9 cellular contexts compared by ENCODE assay signal in genomic region chr12:101172316-101172715, GRCh38. TPM values are rescaled to one million over a fixed set of nuclear protein-coding genes. Genes with fewer than 3 reads are reported as not detected.
DNase-seq lines count a peak whose midpoint lies in the region; ATAC-seq and TF ChIP-seq lines count a peak whose summit lies in the region.
"Had no signal": no experiment of that assay in that cellular context is flagged by ENCODE, and none has a peak within 500 bp of the region (broad histone marks: within the 10 kb centered on the region; RNA-seq: fewer than 3 reads in every experiment).

No MANE protein-coding gene starts in this region.

- H2AK5ac ChIP-seq in mesendoderm (ENCODE audit: low read length): no peak overlapping the region

- H3K4me1 ChIP-seq in mesendoderm (ENCODE audit: control insufficient read depth, low read depth, low read length): no peaks in the 10 kb centered on the region

- peaks cover 46% of the 10 kb centered on the region for H3K9me3 Mint-ChIP-seq in HFFc6
- H3K9me3 Mint-ChIP-seq in CD4-positive, alpha-beta T cell: peaks cover 5% of the 10 kb centered on the region

- no peak overlapping the region for H3K27ac ChIP-seq in mesendoderm (ENCODE audit: low read depth, low read length)
- H3K27ac ChIP-seq in CD4-positive, alpha-beta T cell (ENCODE audit: low read depth, low read length): no peak overlapping the region

- peak; percentile 58 for DNase-seq in Daoy (ENCODE audit: low read depth)
- peak; percentile 18 for DNase-seq in choroid plexus epithelial cell (ENCODE audit: low read depth)
- DNase-seq in mesendoderm: peak; percentile 93
- no peak for DNase-seq in HFFc6
- no peak for DNase-seq in CD4-positive, alpha-beta T cell
- no peak for DNase-seq in dermis blood vessel endothelial cell

- no peak overlapping the region for H3K27ac Mint-ChIP-seq in HFFc6
- H3K27ac Mint-ChIP-seq in CD4-positive, alpha-beta T cell: no peak overlapping the region

- peaks cover 7% of the 10 kb centered on the region for H3K36me3 Mint-ChIP-seq in HFFc6 (ENCODE audit: low read depth)
- no peaks in the 10 kb centered on the region for H3K36me3 Mint-ChIP-seq in CD4-positive, alpha-beta T cell (ENCODE audit: low read depth)

- H3K4me3 ChIP-seq in choroid plexus epithelial cell (ENCODE audit: low read depth, low read length) (no peak overlapping the region), mesendoderm (ENCODE audit: low read length) (no peak overlapping the region)

- intact Hi-C loops in CD4-positive, alpha-beta T cell (cut with DNase I, micrococcal nuclease): no loop called here

- no peak overlapping the region for H4K8ac ChIP-seq in mesendoderm (ENCODE audit: low read depth, low read length)

- no peak overlapping the region for H3K23ac ChIP-seq in mesendoderm (ENCODE audit: low read length)

- H3K4me3 Mint-ChIP-seq in HFFc6: no peak overlapping the region
- no peak overlapping the region for H3K4me3 Mint-ChIP-seq in CD4-positive, alpha-beta T cell

- WGBS in mesendoderm (ENCODE audit: extremely low coverage, insufficient coverage, low lambda C conversion rate): no CpG with 5 or more reads among the region's 5 CpGs

- no peak overlapping the region for H3K18ac ChIP-seq in mesendoderm (ENCODE audit: low read length)

- POLR2A ChIA-PET in CD4-positive, alpha-beta T cell (lab: Charles Lee): no interaction called here

- H3K4me1 Mint-ChIP-seq in HFFc6 (ENCODE audit: low read depth): no peaks in the 10 kb centered on the region
- H3K4me1 Mint-ChIP-seq in CD4-positive, alpha-beta T cell (ENCODE audit: low read depth): no peaks in the 10 kb centered on the region

- H3K36me3 ChIP-seq in mesendoderm (ENCODE audit: control insufficient read depth, insufficient read depth, low read length): no peaks in the 10 kb centered on the region

- no peak overlapping the region for H3K56ac ChIP-seq in mesendoderm (ENCODE audit: low read length)

- no peaks in the 10 kb centered on the region for H3K27me3 ChIP-seq in mesendoderm (ENCODE audit: insufficient read depth, low read length, poor library complexity)
- no peaks in the 10 kb centered on the region for H3K27me3 ChIP-seq in CD4-positive, alpha-beta T cell (ENCODE audit: control insufficient read depth, insufficient read depth, low read length)

- peaks cover 2% of the 10 kb centered on the region for H3K27me3 Mint-ChIP-seq in HFFc6 (ENCODE audit: insufficient read depth)
- H3K27me3 Mint-ChIP-seq in CD4-positive, alpha-beta T cell: peaks cover 8% of the 10 kb centered on the region

- no peaks in the 10 kb centered on the region for H3K79me1 ChIP-seq in mesendoderm (ENCODE audit: low read length)

- H3K9me3 ChIP-seq in CD4-positive, alpha-beta T cell (ENCODE audit: control insufficient read depth, low read length): no peaks in the 10 kb centered on the region

- H4K5ac ChIP-seq in mesendoderm (ENCODE audit: low read length): no peak overlapping the region

- no peak overlapping the region for H2BK120ac ChIP-seq in mesendoderm (ENCODE audit: low read depth, low read length)

- no peak for ATAC-seq in CD4-positive, alpha-beta T cell (ENCODE audit: poor library complexity)
- no peak for ATAC-seq in HG03520 (IDR thresholded peaks at IDR 0.05; ENCODE audit: unreplicated experiment)

- CTCF ChIA-PET in CD4-positive, alpha-beta T cell (lab: Charles Lee): no interaction called here

- no peak overlapping the region for H3K4me2 ChIP-seq in mesendoderm (ENCODE audit: low read length)

- no peak overlapping the region for H2BK15ac ChIP-seq in mesendoderm (replicated peaks; ENCODE audit: low read depth)

- TF ChIP-seq CTCF in choroid plexus epithelial cell (conservative IDR thresholded peaks at IDR 0.05; ENCODE audit: low read depth, low read length): peak; percentile 17
- TF ChIP-seq CTCF in HFFc6 (IDR thresholded peaks at IDR 0.05): no peak; the same call in 1 of the 2 replicates
- TF ChIP-seq CTCF in CD4-positive, alpha-beta T cell (IDR thresholded peaks at IDR 0.05): no peak

- no peak for TF ChIP-seq EP300 in Ishikawa (IDR thresholded peaks at IDR 0.05; ENCODE audit: borderline replicate concordance)

- H2BK5ac ChIP-seq in mesendoderm (ENCODE audit: low read length): no peak overlapping the region

- peak; percentile 55 for TF ChIP-seq RAD21 in Ishikawa (IDR thresholded peaks at IDR 0.05; ENCODE audit: low read depth)

- H3K79me2 ChIP-seq in mesendoderm (ENCODE audit: control insufficient read depth, insufficient read depth, low read length): no peaks in the 10 kb centered on the region

- H3K4ac ChIP-seq in mesendoderm (ENCODE audit: low read depth, low read length): no peak overlapping the region

- no peak overlapping the region for H3K9ac ChIP-seq in mesendoderm (ENCODE audit: low read length)

TF ChIP-seq in Ishikawa, 13 proteins besides CTCF, POLR2A, EP300 and RAD21:
- TF ChIP-seq, protein P1, sequence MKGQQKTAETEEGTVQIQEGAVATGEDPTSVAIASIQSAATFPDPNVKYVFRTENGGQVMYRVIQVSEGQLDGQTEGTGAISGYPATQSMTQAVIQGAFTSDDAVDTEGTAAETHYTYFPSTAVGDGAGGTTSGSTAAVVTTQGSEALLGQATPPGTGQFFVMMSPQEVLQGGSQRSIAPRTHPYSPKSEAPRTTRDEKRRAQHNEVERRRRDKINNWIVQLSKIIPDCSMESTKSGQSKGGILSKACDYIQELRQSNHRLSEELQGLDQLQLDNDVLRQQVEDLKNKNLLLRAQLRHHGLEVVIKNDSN (IDR thresholded peaks at IDR 0.05): no peak
- TF ChIP-seq, protein P2, sequence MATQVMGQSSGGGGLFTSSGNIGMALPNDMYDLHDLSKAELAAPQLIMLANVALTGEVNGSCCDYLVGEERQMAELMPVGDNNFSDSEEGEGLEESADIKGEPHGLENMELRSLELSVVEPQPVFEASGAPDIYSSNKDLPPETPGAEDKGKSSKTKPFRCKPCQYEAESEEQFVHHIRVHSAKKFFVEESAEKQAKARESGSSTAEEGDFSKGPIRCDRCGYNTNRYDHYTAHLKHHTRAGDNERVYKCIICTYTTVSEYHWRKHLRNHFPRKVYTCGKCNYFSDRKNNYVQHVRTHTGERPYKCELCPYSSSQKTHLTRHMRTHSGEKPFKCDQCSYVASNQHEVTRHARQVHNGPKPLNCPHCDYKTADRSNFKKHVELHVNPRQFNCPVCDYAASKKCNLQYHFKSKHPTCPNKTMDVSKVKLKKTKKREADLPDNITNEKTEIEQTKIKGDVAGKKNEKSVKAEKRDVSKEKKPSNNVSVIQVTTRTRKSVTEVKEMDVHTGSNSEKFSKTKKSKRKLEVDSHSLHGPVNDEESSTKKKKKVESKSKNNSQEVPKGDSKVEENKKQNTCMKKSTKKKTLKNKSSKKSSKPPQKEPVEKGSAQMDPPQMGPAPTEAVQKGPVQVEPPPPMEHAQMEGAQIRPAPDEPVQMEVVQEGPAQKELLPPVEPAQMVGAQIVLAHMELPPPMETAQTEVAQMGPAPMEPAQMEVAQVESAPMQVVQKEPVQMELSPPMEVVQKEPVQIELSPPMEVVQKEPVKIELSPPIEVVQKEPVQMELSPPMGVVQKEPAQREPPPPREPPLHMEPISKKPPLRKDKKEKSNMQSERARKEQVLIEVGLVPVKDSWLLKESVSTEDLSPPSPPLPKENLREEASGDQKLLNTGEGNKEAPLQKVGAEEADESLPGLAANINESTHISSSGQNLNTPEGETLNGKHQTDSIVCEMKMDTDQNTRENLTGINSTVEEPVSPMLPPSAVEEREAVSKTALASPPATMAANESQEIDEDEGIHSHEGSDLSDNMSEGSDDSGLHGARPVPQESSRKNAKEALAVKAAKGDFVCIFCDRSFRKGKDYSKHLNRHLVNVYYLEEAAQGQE (IDR thresholded peaks at IDR 0.05; ENCODE audit: low read depth): no peak
- TF ChIP-seq EGR1 (IDR thresholded peaks at IDR 0.05) (no peak), TAF1 (IDR thresholded peaks at IDR 0.05; ENCODE audit: low read depth) (no peak), CEBPB (IDR thresholded peaks at IDR 0.05) (no peak)

RNA-seq across cellular contexts. Expression of gene SLC5A8, which starts 37.7 kb away (rescaled TPM):
- total RNA-seq in Daoy (2014; rRNA removed; shearing (Covaris generic)): not detected in 2 replicates
- polyA plus RNA-seq in mesendoderm (2013, experiment 1 of 2): 0.01 TPM
- 0.04 TPM for polyA plus RNA-seq in mesendoderm (2013, experiment 2 of 2)
- total RNA-seq in HFFc6 (2021; fragmentation: NEBNext Ultra II Directional; extraction: Animal tissue kit (Norgen Biotek cat#: 25700)): not detected
- not detected for total RNA-seq in CD4-positive, alpha-beta T cell
- total RNA-seq in dermis blood vessel endothelial cell: not detected in 2 replicates
- total RNA-seq: renal cortical epithelial cell had no signal

Comparison
In these comparisons a context has a peak if more than half of its experiments do, and no peak if none do; other contexts are left out.
1. DNase-seq: peak in Daoy (single experiment), choroid plexus epithelial cell (single experiment) and mesendoderm (single experiment); none in HFFc6 (single experiment), CD4-positive, alpha-beta T cell (0 of 10) and dermis blood vessel endothelial cell (single experiment).